8 cellular contexts compared by ENCODE assay signal in the genomic region with DNA sequence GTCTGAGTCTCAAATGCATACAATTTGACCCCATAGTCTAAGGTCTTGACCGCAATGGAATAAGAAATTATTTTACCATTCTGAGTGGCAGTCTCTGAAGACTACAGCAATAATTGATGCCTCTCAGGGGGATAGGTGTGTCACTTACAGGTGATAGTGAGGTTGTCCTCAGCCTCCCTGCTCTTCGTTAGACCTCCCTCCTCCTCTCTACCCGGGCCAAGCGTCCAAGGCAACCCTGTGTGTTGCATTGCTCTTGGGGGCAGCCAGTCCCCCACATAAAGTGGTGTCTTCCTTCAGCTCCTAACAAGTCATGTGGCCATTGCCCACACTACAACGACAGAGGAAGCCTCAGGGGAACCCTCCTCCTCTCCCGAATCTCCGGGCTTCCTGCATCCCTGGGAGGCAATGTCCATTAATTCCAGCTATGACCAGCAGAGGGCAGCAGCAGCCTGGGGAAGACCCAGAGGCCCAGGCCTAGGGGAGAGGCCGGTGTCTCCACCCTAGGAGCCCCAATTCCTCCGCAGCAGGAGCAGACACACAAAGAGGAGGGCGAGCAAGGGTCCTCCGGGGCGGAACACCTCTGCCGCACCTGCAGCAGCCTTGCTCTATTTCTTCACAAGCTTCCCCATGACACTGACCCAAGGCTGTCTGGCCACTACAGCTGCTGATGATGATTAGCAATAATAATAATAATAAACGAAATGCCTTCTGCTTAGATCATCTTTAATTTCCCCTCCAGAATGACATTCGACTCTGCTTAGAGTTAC.
A peak's percentile ranks its signal among the peaks of the same experiment; 100 is the strongest.
DNase-seq lines count a peak whose midpoint lies in the region; ATAC-seq and TF ChIP-seq lines count a peak whose summit lies in the region.

No MANE protein-coding gene starts in this region.

- no peaks in the 10 kb centered on the region; the same call in 1 of the 2 replicates for H3K27me3 ChIP-seq in H7 (ENCODE audit: control insufficient read depth, insufficient read depth, low read length)

- TF ChIP-seq CTCF in cardiac fibroblast (IDR thresholded peaks at IDR 0.05; ENCODE audit: low read depth, low read length) = peak; percentile 83

- no peaks in the 10 kb centered on the region for H3K36me3 ChIP-seq in H7 (replicated peaks; ENCODE audit: control insufficient read depth, insufficient read depth, low read length)

- ATAC-seq in left colon = peak; percentile 61

- peak; percentile 70 for DNase-seq in ELR (ENCODE audit: low read depth)
- peak; percentile 95 for DNase-seq in H7
- peak; percentile 10 for DNase-seq in NCI-H1105 treated with DMSO at 0.1 percent for 48 hours (lab: John Stamatoyannopoulos, UW)
- peak; percentile 6 to 61 (median 36) for DNase-seq in activated CD4-positive, CD25-positive, alpha-beta regulatory T cell (lab: John Stamatoyannopoulos, UW)
- peak; percentile 57 to 64 for DNase-seq in cardiac fibroblast (ENCODE audit: low read depth in 2 of 2)
- peak in 1 of 2 donors; percentile 72 for DNase-seq in left colon
- peak; percentile 59 to 79 for DNase-seq in stimulated activated CD4-positive, alpha-beta T cell treated with anti-CD3 and anti-CD28 coated beads, Interleukin-4, amount 100 ng/mL, for 48 hours (ENCODE audit: low read depth in 2 of 2)
- DNase-seq in OCI-M2 (lab: John Stamatoyannopoulos, UW; ENCODE audit: unreplicated experiment) = no peak

- H3K4me3 ChIP-seq in H7 (ENCODE audit: insufficient read depth, low read depth, low read length) (no peak overlapping the region), cardiac fibroblast (replicated peaks in 1 of 2; ENCODE audit: low read depth in 2 of 2, low read length in 2 of 2) (no peak overlapping the region)

- intact Hi-C loops in left colon (cut with DNase I, micrococcal nuclease) = no loop called here
